In the genomic region with DNA sequence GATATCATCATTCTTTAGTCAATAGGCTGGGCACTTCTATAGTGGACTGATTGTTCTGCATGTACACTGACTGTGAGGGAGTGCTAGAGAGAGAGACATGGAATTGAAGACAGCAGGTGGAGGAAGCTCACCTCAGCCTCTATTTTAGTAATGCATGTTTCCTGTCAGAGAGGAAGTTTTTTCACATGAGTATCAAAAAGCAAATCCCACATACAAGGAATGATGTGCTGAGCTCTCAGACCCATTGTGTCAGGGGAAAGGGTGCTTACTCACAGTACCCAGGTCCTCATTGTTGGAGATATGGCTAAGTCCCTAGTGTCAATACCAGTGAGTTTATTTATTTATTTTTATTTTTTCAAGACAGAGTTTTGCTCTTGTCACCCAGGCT, we compare ENCODE assay signal across 12 cellular contexts. TPM values are rescaled to one million over a fixed set of nuclear protein-coding genes. Genes with fewer than 3 reads are reported as not detected.
"Had no signal": no experiment of that assay in that cellular context is flagged by ENCODE, and none has a peak within 500 bp of the region (broad histone marks: within the 10 kb centered on the region; RNA-seq: fewer than 3 reads in every experiment).

No MANE protein-coding gene starts in this region.

- H3K27me3 ChIP-seq: left lung, thyroid gland had no signal

- H3K4me1 ChIP-seq: heart left ventricle, parathyroid adenoma, thyroid gland had no signal

- H3K27ac ChIP-seq: heart left ventricle, left lung, parathyroid adenoma, skin epidermis, thyroid gland had no signal

- DNase-seq: activated B cell treated with CpG ODN at 0.5 μM for 24 hours; activated CD4-positive, alpha-beta T cell treated with anti-CD3 and anti-CD28 coated beads, Interleukin-2, amount 10 ng/mL, durations not matched to agents 24 days and 14 days; activated CD8-positive, alpha-beta memory T cell treated with anti-CD3 and anti-CD28 coated beads for 24 hours; effector CD4-positive, alpha-beta T cell; left lung had no signal

- H3K4me3 ChIP-seq: coronary artery, heart left ventricle, left lung, skin epidermis, thyroid gland had no signal

- H3K9me3 ChIP-seq: heart left ventricle, left lung, thyroid gland had no signal

- H3K36me3 ChIP-seq: heart left ventricle, left lung, thyroid gland had no signal

RNA-seq across cellular contexts. Expression of gene CDK15, which starts 9.9 kb away (rescaled TPM):
- total RNA-seq: activated B cell treated with CpG ODN at 0.5 μM for 24 hours; activated CD4-positive, alpha-beta T cell treated with anti-CD3 and anti-CD28 coated beads, Interleukin-2, amount 10 ng/mL, durations not matched to agents 24 days and 14 days; activated naive CD4-positive, alpha-beta T cell treated with anti-CD3 and anti-CD28 coated beads for 36 hours; endothelial cell of umbilical vein had no signal
- polyA plus RNA-seq: endothelial cell of umbilical vein had no signal
